Comparison of ENCODE assay signal across 15 cellular contexts in the genomic region with DNA sequence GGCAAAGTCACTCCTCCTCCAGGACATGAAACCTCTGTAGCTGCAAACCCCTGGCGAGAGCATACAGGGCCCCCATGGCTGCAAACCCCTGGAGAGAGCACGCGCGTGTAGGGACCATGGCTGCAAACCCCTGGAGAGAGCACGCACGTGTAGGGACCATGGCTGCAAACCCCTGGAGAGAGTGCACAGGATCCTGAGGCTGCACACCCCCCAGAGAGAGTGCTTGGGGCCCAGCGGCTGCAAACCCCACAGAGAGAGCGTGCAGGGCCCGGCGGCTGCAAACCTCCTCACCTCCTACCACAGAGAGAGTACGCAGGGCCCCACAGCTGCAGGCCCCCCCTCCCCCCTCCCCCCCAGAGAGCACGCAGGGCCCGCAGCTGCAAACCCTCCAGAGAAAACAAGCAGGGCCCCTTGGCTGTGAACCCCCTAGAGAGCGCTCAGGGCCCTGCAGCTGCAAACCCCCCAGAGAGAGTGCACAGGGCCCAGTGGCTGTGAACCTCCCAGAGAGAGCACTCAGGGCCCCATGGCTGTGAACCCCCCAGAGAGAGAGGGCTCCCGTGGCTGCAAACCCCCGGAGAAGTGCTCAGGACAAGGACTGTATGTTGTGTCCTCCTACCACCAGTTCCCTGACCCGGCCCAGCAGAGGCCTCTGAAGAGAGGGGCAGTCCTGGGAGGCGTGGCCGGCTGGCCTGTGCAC. TPM values are rescaled to one million over a fixed set of nuclear protein-coding genes. Genes with fewer than 3 reads are reported as not detected.
A peak's percentile ranks its signal among the peaks of the same experiment; 100 is the strongest.
DNase-seq lines count a peak whose midpoint lies in the region; ATAC-seq and TF ChIP-seq lines count a peak whose summit lies in the region.
"Had no signal": no experiment of that assay in that cellular context is flagged by ENCODE, and none has a peak within 500 bp of the region (broad histone marks: within the 10 kb centered on the region; RNA-seq: fewer than 3 reads in every experiment).

No MANE protein-coding gene starts in this region.

- no peak overlapping the region for H3K4me3 ChIP-seq in choroid plexus epithelial cell (ENCODE audit: low read depth, low read length)
- no peak overlapping the region for H3K4me3 ChIP-seq in upper lobe of right lung
- H3K4me3 ChIP-seq: A549, breast epithelium, esophagus muscularis mucosa had no signal

- DNase-seq in Right ventricle myocardium inferior (ENCODE audit: missing footprints) (peak; percentile 52), cardiac septum (ENCODE audit: low spot score) (no peak), choroid plexus epithelial cell (ENCODE audit: low read depth) (peak; percentile 68), upper lobe of right lung (peak; percentile 51), NCI-H2196 (lab: John Stamatoyannopoulos, UW; ENCODE audit: unreplicated experiment) (no peak), NK-92 (lab: John Stamatoyannopoulos, UW; ENCODE audit: unreplicated experiment) (no peak)
- DNase-seq: DMS53; stimulated activated CD4-positive, alpha-beta T cell treated with anti-CD3 and anti-CD28 coated beads, Interleukin-12 subunit alpha, Interleukin-12 subunit beta, amount 100 ng/mL, for 4 hours; stimulated activated CD8-positive, alpha-beta memory T cell treated with anti-CD3 and anti-CD28 coated beads, Interleukin-4, amount 100 ng/mL, for 48 hours had no signal

- intact Hi-C loops in Right ventricle myocardium inferior (cut with DNase I) (no loop called here), cardiac septum (cut with DNase I) (no loop called here), upper lobe of right lung (cut with DNase I) (no loop called here)

- no peaks in the 10 kb centered on the region for H3K9me3 ChIP-seq in upper lobe of right lung
- H3K9me3 ChIP-seq: A549, breast epithelium, esophagus muscularis mucosa had no signal

- no peaks in the 10 kb centered on the region for H3K4me1 ChIP-seq in upper lobe of right lung
- H3K4me1 ChIP-seq: breast epithelium had no signal

- ATAC-seq in Right ventricle myocardium inferior (no peak), HG03159 (IDR thresholded peaks at IDR 0.05; ENCODE audit: unreplicated experiment) (peak; percentile 75), upper lobe of right lung (no peak), GM19467 (IDR thresholded peaks at IDR 0.05; ENCODE audit: unreplicated experiment) (no peak)
- ATAC-seq: A549, HCT116 had no signal

- TF ChIP-seq CTCF in choroid plexus epithelial cell (conservative IDR thresholded peaks at IDR 0.05; ENCODE audit: low read depth, low read length) (no peak), upper lobe of right lung (IDR thresholded peaks at IDR 0.05) (no peak)

- H3K27ac ChIP-seq in upper lobe of right lung = no peak overlapping the region
- H3K27ac ChIP-seq: A549, breast epithelium, esophagus muscularis mucosa had no signal

- no peaks in the 10 kb centered on the region for H3K27me3 ChIP-seq in upper lobe of right lung
- H3K27me3 ChIP-seq: breast epithelium, esophagus muscularis mucosa had no signal

- H3K36me3 ChIP-seq in upper lobe of right lung = no peaks in the 10 kb centered on the region
- H3K36me3 ChIP-seq: breast epithelium had no signal

RNA-seq across cellular contexts. Expression of a gene that starts 7.3 kb away (rescaled TPM):
- total RNA-seq in Right ventricle myocardium inferior (468 TPM), cardiac septum (480 TPM), upper lobe of right lung (1.9 TPM)

RNA-seq across cellular contexts. Expression of a gene that starts 44.6 kb away (rescaled TPM):
- total RNA-seq in Right ventricle myocardium inferior (194 TPM), cardiac septum (134 TPM), upper lobe of right lung (24.6 TPM)

Comparison
In these comparisons a context has a peak if more than half of its experiments do, and no peak if none do; other contexts are left out.
1. DNase-seq: peak in Right ventricle myocardium inferior (single experiment), choroid plexus epithelial cell (single experiment) and upper lobe of right lung (single experiment); none in cardiac septum (single experiment), NCI-H2196 (single experiment) and NK-92 (single experiment).
2. RNA of a gene that starts 7.3 kb away (total RNA-seq): 480 TPM in cardiac septum (single experiment) and 468 TPM in Right ventricle myocardium inferior (single experiment); 1.9 TPM in upper lobe of right lung (single experiment); every median in the first group is over 100 times any median in the second.